8 cellular contexts compared by ENCODE assay signal in the genomic region with DNA sequence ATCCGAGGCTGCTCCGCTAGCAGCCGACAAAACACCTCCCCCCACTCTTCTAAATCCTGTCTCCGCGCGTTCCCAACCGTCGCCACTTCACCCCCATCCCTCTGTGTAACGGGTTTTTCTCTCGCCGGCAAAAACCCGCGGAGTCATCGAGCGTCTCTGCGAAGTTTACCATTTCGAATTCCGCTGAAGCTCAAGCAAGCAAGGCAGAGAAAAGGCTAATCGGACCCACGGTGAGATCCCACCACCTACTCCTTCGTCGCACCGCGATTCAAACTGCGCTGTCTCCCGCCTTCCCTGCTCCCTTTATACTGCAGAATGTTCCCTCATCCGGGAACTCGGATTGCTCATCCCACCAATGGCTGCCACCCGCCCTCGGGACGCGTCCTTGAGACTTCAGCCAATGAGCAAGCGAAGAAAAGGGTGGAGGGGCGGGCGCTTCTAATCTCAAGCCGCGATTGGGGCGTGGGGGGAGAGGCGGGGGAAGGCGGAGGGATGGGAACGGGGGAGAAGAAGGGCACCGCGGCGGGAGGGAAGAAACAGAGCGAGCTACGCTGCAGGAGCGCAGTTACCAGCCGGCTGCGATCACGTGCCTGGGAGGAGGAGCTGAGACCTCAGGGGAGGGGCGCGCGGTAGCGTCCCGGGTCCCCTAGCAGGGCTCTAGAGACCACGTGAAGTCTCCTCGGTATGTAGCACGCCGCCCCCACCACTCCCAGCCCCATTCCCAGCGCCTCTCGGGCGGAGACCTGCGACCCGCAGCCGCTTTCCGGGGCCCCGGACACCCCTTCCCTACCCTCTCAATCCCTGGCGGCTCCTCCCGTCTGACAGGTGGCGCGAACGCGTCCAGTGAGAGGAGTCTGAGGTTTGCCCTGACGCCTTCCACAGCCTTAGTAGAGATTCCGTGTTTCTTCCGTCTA. TPM values are rescaled to one million over a fixed set of nuclear protein-coding genes. Genes with fewer than 3 reads are reported as not detected.
DNase-seq lines count a peak whose midpoint lies in the region; ATAC-seq and TF ChIP-seq lines count a peak whose summit lies in the region.

H2AZ1 (minus strand) TSS at position 277 of the 914 bp plus-strand sequence; CDS start at position 172, 105 bp downstream.

- H4K8ac ChIP-seq in IMR-90 (ENCODE audit: low read depth in 2 of 2, low read length in 2 of 2) = peak within 1 kb of the TSS; percentile 67 to 71

- DNase-seq in DMS114 treated with DMSO at 0.1 percent for 48 hours (lab: John Stamatoyannopoulos, UW; ENCODE audit: unreplicated experiment) = peak; percentile 91
- peak; percentile 99 for DNase-seq in IMR-90
- peak; percentile 99 for DNase-seq in OCI-LY7 (ENCODE audit: low spot score)
- peak; percentile 97 for DNase-seq in activated T-cell treated with anti-CD3 and anti-CD28 coated beads for 1 hour (ENCODE audit: low read depth)
- peak; percentile 100 for DNase-seq in epithelial cell of esophagus (ENCODE audit: low read depth)
- peak; percentile 95 for DNase-seq in middle frontal gyrus (ENCODE audit: extremely low spot score, low spot score)
- DNase-seq in stimulated activated CD8-positive, alpha-beta memory T cell treated with anti-CD3 and anti-CD28 coated beads, Interleukin-2, amount 100 ng/mL, for 48 hours (ENCODE audit: low read depth in 2 of 2) = peak; percentile 95

- H3K4me2 ChIP-seq in IMR-90 (ENCODE audit: low read depth, low read length) = peak within 1 kb of the TSS; percentile 79
- H3K4me2 ChIP-seq in OCI-LY7 (ENCODE audit: low read length) = peak within 1 kb of the TSS; percentile 84

- H3K9me1 ChIP-seq in IMR-90 (ENCODE audit: insufficient read depth, low read length) = no peaks in the 10 kb centered on the region

- TF ChIP-seq CTCF in IMR-90 (conservative IDR thresholded peaks at IDR 0.05; ENCODE audit: low read depth, low read length) (no peak), OCI-LY7 (conservative IDR thresholded peaks at IDR 0.05; ENCODE audit: low read length) (0 out of 2 replicates have a peak, but pooled peaks have one; percentile 22), epithelial cell of esophagus (IDR thresholded peaks at IDR 0.05; ENCODE audit: insufficient read depth, low read depth, low read length, missing control alignments) (no peak)

- 0% methylated on average over 32 of the region's 76 CpGs; no CpG with 5 or more reads in 1 of the 2 experiments for WGBS in IMR-90 (ENCODE audit: extremely low coverage in 2 of 2, insufficient read length in 1 of 2), 2 experiments

- peak within 1 kb of the TSS; percentile 70 for H3K4me3 ChIP-seq in IMR-90 (ENCODE audit: insufficient read depth, low read depth, low read length)
- H3K4me3 ChIP-seq in OCI-LY7 (ENCODE audit: low read depth, low read length, poor library complexity, severe bottlenecking) = peak within 1 kb of the TSS; percentile 98
- H3K4me3 ChIP-seq in epithelial cell of esophagus (ENCODE audit: low read length) = peak within 1 kb of the TSS; percentile 95

- peaks cover 49% of the 10 kb centered on the region for H3K79me2 ChIP-seq in OCI-LY7 (ENCODE audit: insufficient read depth, low read depth, low read length)

- H3K27ac ChIP-seq in IMR-90 (ENCODE audit: insufficient read depth, low read length) (peak within 1 kb of the TSS; percentile 93), OCI-LY7 (ENCODE audit: low read depth, low read length, poor library complexity, severe bottlenecking) (peak within 1 kb of the TSS; percentile 95)

- dilution Hi-C loops in IMR-90 (cut with HindIII; ENCODE audit: low sequenced_read_pairs, unreplicated experiment) = no loop called here

- H2BK120ac ChIP-seq in IMR-90 (ENCODE audit: low read depth, low read length) = peak within 1 kb of the TSS; percentile 21; the same call in 1 of the 2 replicates

- H2AK5ac ChIP-seq in IMR-90 (ENCODE audit: low read depth, low read length) = peak within 1 kb of the TSS; percentile 67

- peak within 1 kb of the TSS; percentile 66 for H4K5ac ChIP-seq in IMR-90 (ENCODE audit: low read depth, low read length)

- TF ChIP-seq RAD21 in IMR-90 (IDR thresholded peaks at IDR 0.05; ENCODE audit: low read length) = no peak

- in situ Hi-C loops in IMR-90 (cut with MboI; ENCODE audit: low sequenced_read_pairs) = loop anchor here (10.0 kb wide), 1 partner anchor 385 kb away; the partner anchor contains the start of gene TRMT10A

- H3K23ac ChIP-seq in IMR-90 (ENCODE audit: low read depth, low read length) = peak within 1 kb of the TSS; percentile 87

- H2BK20ac ChIP-seq in IMR-90 (ENCODE audit: low read depth, low read length) = no peak within 1 kb of the TSS

- intact Hi-C loops in IMR-90 (cut with micrococcal nuclease) (loop anchor here (1.0 to 5.0 kb wide), 6 partner anchors 55 to 389 kb away; partner anchors contain the start of gene LAMTOR3), OCI-LY7 (cut with micrococcal nuclease; ENCODE audit: unreplicated experiment) (loop anchor here (1.0 to 5.0 kb wide), 5 partner anchors 387 to 1503 kb away; partner anchors contain the start of genes ADH5, EIF4E and PPP3CA)

- H4K20me1 ChIP-seq in IMR-90 (ENCODE audit: insufficient read depth, low read length) = peaks cover 21% of the 10 kb centered on the region
- peaks cover 24% of the 10 kb centered on the region for H4K20me1 ChIP-seq in OCI-LY7 (ENCODE audit: insufficient read depth, low read length)

- H3K9me3 ChIP-seq in IMR-90 (ENCODE audit: control insufficient read depth, insufficient read depth, low read length) (no peaks in the 10 kb centered on the region), OCI-LY7 (ENCODE audit: low read length) (no peaks in the 10 kb centered on the region)

- peak within 1 kb of the TSS; percentile 83 for H2BK5ac ChIP-seq in IMR-90 (ENCODE audit: low read depth, low read length, poor library complexity, severe bottlenecking)

- peak within 1 kb of the TSS; percentile 90 for H3K4ac ChIP-seq in IMR-90 (ENCODE audit: low read depth, low read length)

- peak; percentile 99 for TF ChIP-seq POLR2A in IMR-90 (IDR thresholded peaks at IDR 0.05; ENCODE audit: low read depth, low read length)

- H3K56ac ChIP-seq in IMR-90 (ENCODE audit: extremely low read depth, insufficient read depth, low read length) = peak within 1 kb of the TSS; percentile 95

- BruUV-seq in IMR-90 (replicated peaks; lab: Mats Ljungman, UMichigan) = no TSS peak
- no TSS peak for BruUV-seq in OCI-LY7 (replicated peaks; lab: Mats Ljungman, UMichigan)

- H3K27me3 ChIP-seq in IMR-90 (ENCODE audit: control insufficient read depth, insufficient read depth, low read length) = no peaks in the 10 kb centered on the region

- H3K4me1 ChIP-seq in IMR-90 (ENCODE audit: control insufficient read depth, insufficient read depth, low read length) = peaks cover 4% of the 10 kb centered on the region; the same call in 1 of the 2 replicates
- H3K4me1 ChIP-seq in OCI-LY7 (ENCODE audit: insufficient read depth, low read length, poor library complexity, severe bottlenecking) = peaks cover 19% of the 10 kb centered on the region

- peak within 1 kb of the TSS; percentile 73 for H4K91ac ChIP-seq in IMR-90 (ENCODE audit: insufficient read depth, low read depth, low read length)

- peak within 1 kb of the TSS; percentile 67 for H3K18ac ChIP-seq in IMR-90 (ENCODE audit: low read depth, low read length)

- peak within 1 kb of the TSS; percentile 86 for H3K14ac ChIP-seq in IMR-90 (replicated peaks; ENCODE audit: low read depth, low read length)

- H3K9ac ChIP-seq in IMR-90 (ENCODE audit: low read depth, low read length) = peak within 1 kb of the TSS; percentile 98

- H3K36me3 ChIP-seq in IMR-90 (ENCODE audit: control insufficient read depth, insufficient read depth, low read length) (peaks cover 4% of the 10 kb centered on the region; the same call in 1 of the 2 replicates), OCI-LY7 (ENCODE audit: insufficient read depth, low read length) (peaks cover 33% of the 10 kb centered on the region)

- H3K79me1 ChIP-seq in IMR-90 (ENCODE audit: low read depth in 1 of 2, low read length in 2 of 2) = peaks cover 12 to 24% of the 10 kb centered on the region in 2 experiments

- H2BK15ac ChIP-seq in IMR-90 (ENCODE audit: low read depth, low read length) = 0 out of 3 replicates have a peak within 1 kb of the TSS, but pooled peaks have one; percentile 5

- no peaks in the 10 kb centered on the region for H3K9me2 ChIP-seq in OCI-LY7 (ENCODE audit: insufficient read depth, low read length)

- CTCF ChIA-PET in IMR-90 (lab: Yijun Ruan, JAX) (no interaction called here), OCI-LY7 (lab: Charles Lee; ENCODE audit: unreplicated experiment) (no interaction called here)

- POLR2A ChIA-PET in IMR-90 (lab: Charles Lee; ENCODE audit: unreplicated experiment) (interaction anchor here (0.8 kb wide), 1 partner anchor 18 kb away, joined by 3 read pairs; no protein-coding TSS in a partner anchor), OCI-LY7 (lab: Charles Lee) (interaction anchor here (0.6 to 3.3 kb wide), 16 partner anchors 9 to 1802 kb away, joined by 3 to 30 read pairs (median 3); partner anchors contain the start of genes ADH5, DAPP1, LAMTOR3 and TRMT10A)

- H2AFZ ChIP-seq in IMR-90 (replicated peaks; ENCODE audit: low read length, poor library complexity) (peak within 1 kb of the TSS; percentile 94), OCI-LY7 (ENCODE audit: low read length) (peak within 1 kb of the TSS; percentile 92)

- H2AK9ac ChIP-seq in IMR-90 (replicated peaks; ENCODE audit: low read depth, low read length, poor library complexity) = peak within 1 kb of the TSS; percentile 96

- ATAC-seq in GM21529 (IDR thresholded peaks at IDR 0.05; ENCODE audit: unreplicated experiment) (peak; percentile 58), IMR-90 (ENCODE audit: low read depth) (peak; percentile 75)

TF ChIP-seq in IMR-90, 13 proteins besides CTCF, POLR2A, EP300 and RAD21:
- TF ChIP-seq CEBPB (IDR thresholded peaks at IDR 0.05; ENCODE audit: low read depth, low read length) (no peak), MAZ (IDR thresholded peaks at IDR 0.05; ENCODE audit: borderline replicate concordance, low read depth, low read length) (peak; percentile 81; the same call in 1 of the 2 replicates), MXI1 (IDR thresholded peaks at IDR 0.05; ENCODE audit: borderline replicate concordance, low read depth, low read length) (peak; percentile 74), BHLHE40 (IDR thresholded peaks at IDR 0.05; ENCODE audit: low read depth, low read length) (peak; percentile 87)
- TF ChIP-seq, protein P1, sequence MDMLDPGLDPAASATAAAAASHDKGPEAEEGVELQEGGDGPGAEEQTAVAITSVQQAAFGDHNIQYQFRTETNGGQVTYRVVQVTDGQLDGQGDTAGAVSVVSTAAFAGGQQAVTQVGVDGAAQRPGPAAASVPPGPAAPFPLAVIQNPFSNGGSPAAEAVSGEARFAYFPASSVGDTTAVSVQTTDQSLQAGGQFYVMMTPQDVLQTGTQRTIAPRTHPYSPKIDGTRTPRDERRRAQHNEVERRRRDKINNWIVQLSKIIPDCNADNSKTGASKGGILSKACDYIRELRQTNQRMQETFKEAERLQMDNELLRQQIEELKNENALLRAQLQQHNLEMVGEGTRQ (IDR thresholded peaks at IDR 0.05; ENCODE audit: low read depth, low read length) = peak; percentile 92

RNA-seq across cellular contexts. Expression of gene H2AZ1, which starts in this region (rescaled TPM):
- total RNA-seq in IMR-90 (2012; rRNA removed) (938 and 1,129 TPM in 2 replicates), OCI-LY7 (2022) (1,038 and 1,147 TPM in 2 replicates)
- polyA plus RNA-seq in IMR-90 (2012; rRNA removed) = 419 and 456 TPM in 2 replicates
- 543 and 858 TPM in 2 replicates for polyA plus RNA-seq in IMR-90 (2012; cell fraction: cytosol; rRNA removed)
- 162 and 261 TPM in 2 replicates for polyA plus RNA-seq in IMR-90 (2012; cell fraction: nucleus; rRNA removed; ENCODE audit: low replicate concordance)
- 1,106 and 1,171 TPM in 2 replicates for total RNA-seq in OCI-LY7 (2014; rRNA removed; shearing (Covaris generic))

Comparison
In these comparisons a context has a peak if more than half of its experiments do, and no peak if none do; other contexts are left out.
1. Peak in every context shown above with its lines: DNase-seq, ATAC-seq, H3K4me3 ChIP-seq and H3K27ac ChIP-seq.